ENCODE assay signal across 14 cellular contexts in genomic region chr4:154361450-154361849, GRCh38.
DNase-seq lines count a peak whose midpoint lies in the region; ATAC-seq and TF ChIP-seq lines count a peak whose summit lies in the region.
"Had no signal": no experiment of that assay in that cellular context is flagged by ENCODE, and none has a peak within 500 bp of the region (broad histone marks: within the 10 kb centered on the region; RNA-seq: fewer than 3 reads in every experiment).

No MANE protein-coding gene starts in this region.

- peak overlapping the region; percentile 22 for H3K4me3 Mint-ChIP-seq in activated CD4-positive, alpha-beta T cell treated with anti-CD3 and anti-CD28 coated beads, Interleukin-2, amount 10 ng/mL, durations not matched to agents 24 days and 14 days
- H3K4me3 Mint-ChIP-seq: type B pancreatic cell had no signal

- DNase-seq in activated CD4-positive, alpha-beta T cell treated with anti-CD3 and anti-CD28 coated beads, Interleukin-2, amount 10 ng/mL, durations not matched to agents 24 days and 14 days: peak; percentile 73
- DNase-seq in activated CD4-positive, alpha-beta T cell treated with anti-CD3 and anti-CD28 coated beads for 1 hour: no peak
- peak; percentile 24 for DNase-seq in fibroblast of villous mesenchyme (ENCODE audit: low read depth)
- DNase-seq in GM13977 (ENCODE audit: low spot score): no peak
- DNase-seq in GM10248 (ENCODE audit: extremely low spot score): no peak
- no peak for DNase-seq in NCI-H524 (lab: John Stamatoyannopoulos, UW)
- DNase-seq: aorta, COR-L47, dorsolateral prefrontal cortex, MV-4-11 had no signal

- H3K4me3 ChIP-seq in fibroblast of villous mesenchyme (ENCODE audit: low read depth, low read length): no peak overlapping the region
- H3K4me3 ChIP-seq: dorsolateral prefrontal cortex had no signal

- intact Hi-C loops in activated CD4-positive, alpha-beta T cell treated with anti-CD3 and anti-CD28 coated beads, Interleukin-2, amount 10 ng/mL, durations not matched to agents 24 days and 14 days (cut with micrococcal nuclease): no loop called here

- CTCF ChIA-PET in GM10248 (lab: Yijun Ruan, JAX): interaction anchor here (1.0 to 1.3 kb wide), 2 partner anchors 10 to 31 kb away, joined by 3 read pairs; no protein-coding TSS in a partner anchor

- H3K36me3 Mint-ChIP-seq in activated CD4-positive, alpha-beta T cell treated with anti-CD3 and anti-CD28 coated beads, Interleukin-2, amount 10 ng/mL, durations not matched to agents 24 days and 14 days (ENCODE audit: low read depth): no peaks in the 10 kb centered on the region
- H3K36me3 Mint-ChIP-seq: type B pancreatic cell had no signal

- peaks cover 23% of the 10 kb centered on the region for H3K27me3 Mint-ChIP-seq in activated CD4-positive, alpha-beta T cell treated with anti-CD3 and anti-CD28 coated beads, Interleukin-2, amount 10 ng/mL, durations not matched to agents 24 days and 14 days

- POLR2A ChIA-PET in GM10248 (lab: Yijun Ruan, JAX): no interaction called here

- ATAC-seq in GM21529 (IDR thresholded peaks at IDR 0.05; ENCODE audit: unreplicated experiment): peak; percentile 68
- peak; percentile 64 for ATAC-seq in HG03442 (IDR thresholded peaks at IDR 0.05; ENCODE audit: unreplicated experiment)
- ATAC-seq: SK-N-SH treated with all-trans-retinoic acid at 6 μM for 48 hours had no signal

- H3K4me1 Mint-ChIP-seq in activated CD4-positive, alpha-beta T cell treated with anti-CD3 and anti-CD28 coated beads, Interleukin-2, amount 10 ng/mL, durations not matched to agents 24 days and 14 days: peaks cover 15% of the 10 kb centered on the region

- no peaks in the 10 kb centered on the region for H3K9me3 Mint-ChIP-seq in activated CD4-positive, alpha-beta T cell treated with anti-CD3 and anti-CD28 coated beads, Interleukin-2, amount 10 ng/mL, durations not matched to agents 24 days and 14 days
- H3K9me3 Mint-ChIP-seq: type B pancreatic cell had no signal

- no peak overlapping the region for H3K27ac Mint-ChIP-seq in activated CD4-positive, alpha-beta T cell treated with anti-CD3 and anti-CD28 coated beads, Interleukin-2, amount 10 ng/mL, durations not matched to agents 24 days and 14 days
- H3K27ac Mint-ChIP-seq: type B pancreatic cell had no signal

- TF ChIP-seq CTCF in fibroblast of villous mesenchyme (IDR thresholded peaks at IDR 0.05; ENCODE audit: insufficient read depth, low read depth, low read length) (no peak), GM13977 (IDR thresholded peaks at IDR 0.05; ENCODE audit: extremely low read depth, insufficient read depth, missing control alignments) (no peak), GM10248 (IDR thresholded peaks at IDR 0.05; ENCODE audit: control extremely low read depth, extremely low read depth, low read depth, missing control alignments) (no peak)

- in situ Hi-C loops in GM13977 (cut with MboI; ENCODE audit: low pct_unique_long_range_greater_than_20kb, low sequenced_read_pairs, unreplicated experiment): no loop called here

Comparison
In these comparisons a context has a peak if more than half of its experiments do, and no peak if none do; other contexts are left out.
1. DNase-seq: peak in activated CD4-positive, alpha-beta T cell treated with anti-CD3 and anti-CD28 coated beads, Interleukin-2, amount 10 ng/mL, durations not matched to agents 24 days and 14 days (single experiment) and fibroblast of villous mesenchyme (single experiment); none in activated CD4-positive, alpha-beta T cell treated with anti-CD3 and anti-CD28 coated beads for 1 hour (single experiment), GM13977 (single experiment), GM10248 (single experiment) and NCI-H524 (0 of 2).